ENCODE assay signal across 7 cellular contexts in genomic region chr1:248871837-248872401, GRCh38. TPM values are rescaled to one million over a fixed set of nuclear protein-coding genes. Genes with fewer than 3 reads are reported as not detected.
DNase-seq lines count a peak whose midpoint lies in the region; FAIRE-seq and TF ChIP-seq lines count a peak whose summit lies in the region.

No MANE protein-coding gene starts in this region.

- H3K4me2 ChIP-seq in mammary epithelial cell (ENCODE audit: insufficient read depth, low read depth, low read length) (peak overlapping the region; percentile 64), parathyroid adenoma (ENCODE audit: low read length) (no peak overlapping the region)

- intact Hi-C loops in Calu3 (cut with micrococcal nuclease; ENCODE audit: unreplicated experiment) (loop anchor here (2.0 kb wide), 1 partner anchor 13 kb away; the partner anchor contains the start of gene ZNF692), mammary epithelial cell (cut with micrococcal nuclease) (no loop called here)

- H3K27me3 ChIP-seq in mammary epithelial cell (ENCODE audit: insufficient read depth, low read length) (no peaks in the 10 kb centered on the region), parathyroid adenoma (ENCODE audit: control insufficient read depth, insufficient read depth, low read length) (no peaks in the 10 kb centered on the region)

- no peak overlapping the region for H3K4me3 Mint-ChIP-seq in Calu3 (ENCODE audit: low read depth, unreplicated experiment)

- H3K9me3 Mint-ChIP-seq in Calu3 (ENCODE audit: low read depth, unreplicated experiment) = no peaks in the 10 kb centered on the region

- peaks cover 23% of the 10 kb centered on the region for H3K36me3 Mint-ChIP-seq in Calu3 (ENCODE audit: insufficient read depth, unreplicated experiment)

- TF ChIP-seq CTCF in Calu3 (IDR thresholded peaks at IDR 0.05; ENCODE audit: unreplicated experiment) (no peak), LNCaP clone FGC (IDR thresholded peaks at IDR 0.05; ENCODE audit: control insufficient read depth, extremely low read depth, insufficient read depth) (no peak), mammary epithelial cell (conservative IDR thresholded peaks at IDR 0.05 in 1 of 2, IDR thresholded peaks at IDR 0.05 in 1 of 2; ENCODE audit: extremely low read depth in 1 of 2, insufficient read depth in 1 of 2, low read depth in 1 of 2, low read length in 2 of 2) (no peak), parathyroid adenoma (IDR thresholded peaks at IDR 0.05) (no peak), GM13976 (IDR thresholded peaks at IDR 0.05; ENCODE audit: borderline replicate concordance, control extremely low read depth, extremely low read depth, insufficient read depth, missing control alignments) (no peak)

- peaks cover 30% of the 10 kb centered on the region for H3K4me1 Mint-ChIP-seq in Calu3 (ENCODE audit: low read depth, unreplicated experiment)

- H3K9me3 ChIP-seq in mammary epithelial cell (replicated peaks; ENCODE audit: insufficient read depth, low read length) (no peaks in the 10 kb centered on the region), parathyroid adenoma (ENCODE audit: control insufficient read depth, low read length) (no peaks in the 10 kb centered on the region)

- H3K4me3 ChIP-seq in LNCaP clone FGC (ENCODE audit: low read depth, low read length) = peak overlapping the region; percentile 58
- peak overlapping the region in 2 of 3 experiments; percentile 25 to 55 for H3K4me3 ChIP-seq in mammary epithelial cell (replicated peaks in 1 of 3; ENCODE audit: insufficient read depth in 1 of 3, low read depth in 2 of 3, low read length in 3 of 3)
- no peak overlapping the region for H3K4me3 ChIP-seq in parathyroid adenoma (ENCODE audit: low read depth, low read length)

- no peak for DNase-seq in Calu3
- no peak for DNase-seq in LNCaP clone FGC (ENCODE audit: low read depth)
- DNase-seq in mammary epithelial cell = no peak
- no peak for DNase-seq in urothelium cell line (ENCODE audit: low spot score)
- DNase-seq in OCI-M2 (lab: John Stamatoyannopoulos, UW; ENCODE audit: unreplicated experiment) = no peak
- DNase-seq in GM13976 (ENCODE audit: low spot score) = no peak

- H3K27ac ChIP-seq in mammary epithelial cell (ENCODE audit: insufficient read depth, low read depth, low read length) = peak overlapping the region; percentile 19
- no peak overlapping the region for H3K27ac ChIP-seq in parathyroid adenoma

- H3K27ac Mint-ChIP-seq in Calu3 (ENCODE audit: unreplicated experiment) = peak overlapping the region; percentile 29

- WGBS in mammary epithelial cell (ENCODE audit: low coverage, missing lambda C conversion rate) = 96% methylated on average over 3 of the region's 3 CpGs

- peaks cover 16% of the 10 kb centered on the region for H3K27me3 Mint-ChIP-seq in Calu3 (ENCODE audit: unreplicated experiment)

- no peaks in the 10 kb centered on the region for H4K20me1 ChIP-seq in mammary epithelial cell (ENCODE audit: insufficient read depth, low read length)

- H3K4me1 ChIP-seq in mammary epithelial cell (ENCODE audit: insufficient read depth, low read length) = peaks cover 3% of the 10 kb centered on the region
- no peaks in the 10 kb centered on the region for H3K4me1 ChIP-seq in parathyroid adenoma

- dilution Hi-C loops in mammary epithelial cell (cut with HindIII; ENCODE audit: low sequenced_read_pairs) = no loop called here

- no TSS peak for BruUV-seq in Calu3 (replicated peaks; lab: Mats Ljungman, UMichigan)
- BruUV-seq in mammary epithelial cell (replicated peaks; lab: Mats Ljungman, UMichigan) = no TSS peak

- in situ Hi-C loops in mammary epithelial cell (cut with MboI; ENCODE audit: low sequenced_read_pairs in 2 of 2) (no loop called here), GM13976 (cut with MboI; ENCODE audit: low sequenced_read_pairs, unreplicated experiment) (no loop called here)

- FAIRE-seq in urothelium cell line (lab: Jason Lieb, UNC) = no peak

- H3K79me2 ChIP-seq in mammary epithelial cell (ENCODE audit: insufficient read depth, low read length) (no peaks in the 10 kb centered on the region), parathyroid adenoma (no peaks in the 10 kb centered on the region)

- H3K9ac ChIP-seq in mammary epithelial cell (ENCODE audit: insufficient read depth, low read length) = no peak overlapping the region
- H3K9ac ChIP-seq in parathyroid adenoma = no peak overlapping the region

- CTCF ChIA-PET in Calu3 (lab: Charles Lee) (no interaction called here), mammary epithelial cell (lab: Charles Lee; ENCODE audit: low non-redundant PET) (no interaction called here)

- H2AFZ ChIP-seq in mammary epithelial cell (ENCODE audit: low read depth, low read length) (peak overlapping the region; percentile 84), parathyroid adenoma (peak overlapping the region; percentile 42)

- H3K36me3 ChIP-seq in mammary epithelial cell (ENCODE audit: insufficient read depth, low read length) (no peaks in the 10 kb centered on the region), parathyroid adenoma (ENCODE audit: control insufficient read depth, insufficient read depth, low read length) (no peaks in the 10 kb centered on the region)

RNA-seq across cellular contexts. Expression of gene ZNF692, which starts 13.0 kb away (rescaled TPM):
- total RNA-seq in Calu3 (2022) (61.4 and 61.5 TPM in 2 replicates), mammary epithelial cell (10 to 100 TPM in 1 of 2 donors, 1 to 10 TPM in 1; 9.0 to 39.9 TPM)
- 27.9 TPM for polyA plus RNA-seq in mammary epithelial cell
- polyA minus RNA-seq in mammary epithelial cell = 21.7 TPM

RNA-seq across cellular contexts. Expression of gene ZNF672, which starts 33.9 kb away (rescaled TPM):
- 28.3 and 28.7 TPM in 2 replicates for total RNA-seq in Calu3 (2022)
- total RNA-seq in mammary epithelial cell = 10 to 100 TPM; 20.5 to 22.5 TPM
- polyA plus RNA-seq in mammary epithelial cell = 21.6 TPM
- polyA minus RNA-seq in mammary epithelial cell = 27.4 TPM

RNA-seq across cellular contexts. Expression of gene PGBD2, which starts 34.1 kb away (rescaled TPM):
- total RNA-seq in Calu3 (2022) (7.3 and 7.8 TPM in 2 replicates), mammary epithelial cell (1 to 10 TPM; 3.8 to 4.2 TPM)
- 3.9 TPM for polyA plus RNA-seq in mammary epithelial cell
- not detected for polyA minus RNA-seq in mammary epithelial cell

RNA-seq across cellular contexts. Expression of gene SH3BP5L, which starts 46.2 kb away (rescaled TPM):
- total RNA-seq in Calu3 (2022) (25.3 and 27.1 TPM in 2 replicates), mammary epithelial cell (10 to 100 TPM; 22.3 to 30.3 TPM)
- 19.8 TPM for polyA plus RNA-seq in mammary epithelial cell
- 38.7 TPM for polyA minus RNA-seq in mammary epithelial cell
